Comparison of ENCODE assay signal across 11 cellular contexts in the genomic region with DNA sequence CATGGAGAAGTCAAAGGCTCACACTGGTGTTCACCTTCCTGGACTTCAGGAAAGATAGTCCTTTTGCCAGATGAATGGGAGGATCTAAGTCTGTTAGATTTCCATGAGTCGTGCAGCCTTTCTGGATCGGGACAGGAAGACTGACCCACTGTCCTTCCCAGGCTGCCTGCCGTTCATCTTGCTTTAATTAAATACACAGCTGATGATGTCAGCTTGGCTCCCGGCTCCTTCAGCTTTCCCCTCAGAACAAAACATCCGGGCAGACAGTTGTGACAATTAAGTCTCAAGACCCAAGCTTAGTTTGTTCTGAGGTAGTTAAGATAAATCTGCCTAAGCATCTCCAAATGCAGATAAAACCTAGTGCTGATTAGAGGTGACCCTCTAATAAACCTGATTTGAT. TPM values are rescaled to one million over a fixed set of nuclear protein-coding genes. Genes with fewer than 3 reads are reported as not detected.
DNase-seq lines count a peak whose midpoint lies in the region; ATAC-seq and TF ChIP-seq lines count a peak whose summit lies in the region.
"Had no signal": no experiment of that assay in that cellular context is flagged by ENCODE, and none has a peak within 500 bp of the region (broad histone marks: within the 10 kb centered on the region; RNA-seq: fewer than 3 reads in every experiment).

No MANE protein-coding gene starts in this region.

- peak overlapping the region in 8 of 10 donors; percentile 22 to 68 (median 46) for H3K27ac ChIP-seq in heart right ventricle
- peak overlapping the region; percentile 11 to 60 (median 32) for H3K27ac ChIP-seq in gastrocnemius medialis
- no peak overlapping the region for H3K27ac ChIP-seq in CD8-positive, alpha-beta memory T cell (ENCODE audit: low read depth, low read length)

- in situ Hi-C loops in gastrocnemius medialis (cut with MboI; ENCODE audit: low sequenced_read_pairs in 4 of 4): no loop called here

- H3K9me3 Mint-ChIP-seq in CD8-positive, alpha-beta memory T cell: no peaks in the 10 kb centered on the region

- H3K36me3 ChIP-seq in heart right ventricle (no peaks in the 10 kb centered on the region), gastrocnemius medialis (no peaks in the 10 kb centered on the region)
- H3K36me3 ChIP-seq in CD8-positive, alpha-beta memory T cell (ENCODE audit: insufficient read depth, low read length): no peaks in the 10 kb centered on the region

- peaks cover 0 to 55% (median 38%) of the 10 kb centered on the region in 9 donors for H3K4me1 ChIP-seq in heart right ventricle
- H3K4me1 ChIP-seq in gastrocnemius medialis: peaks cover 16 to 47% of the 10 kb centered on the region in 2 donors
- no peaks in the 10 kb centered on the region for H3K4me1 ChIP-seq in CD8-positive, alpha-beta memory T cell (ENCODE audit: insufficient read depth, low read length)

- no peak overlapping the region for H3K27ac Mint-ChIP-seq in CD8-positive, alpha-beta memory T cell

- peak; percentile 85 for ATAC-seq in SK-N-SH treated with all-trans-retinoic acid at 6 μM for 48 hours
- peak; percentile 50 to 92 (median 88) for ATAC-seq in heart right ventricle
- ATAC-seq in gastrocnemius medialis: peak; percentile 56 to 69

- TF ChIP-seq CTCF in heart right ventricle (IDR thresholded peaks at IDR 0.05): no peak
- no peak for TF ChIP-seq CTCF in gastrocnemius medialis (IDR thresholded peaks at IDR 0.05 in 4 of 5, conservative IDR thresholded peaks at IDR 0.05 in 1 of 5)

- intact Hi-C loops in heart right ventricle (cut with DNase I) (no loop called here), gastrocnemius medialis (cut with DNase I; ENCODE audit: low total_unique reads) (no loop called here)

- WGBS in heart right ventricle, 2 donors: 30 to 52% methylated on average over 5 of the region's 5 CpGs

- H3K4me3 Mint-ChIP-seq in CD8-positive, alpha-beta memory T cell: no peak overlapping the region

- peak; percentile 44 for DNase-seq in H4 (ENCODE audit: low spot score)
- peak; percentile 37 to 74 for DNase-seq in heart right ventricle
- DNase-seq in gastrocnemius medialis: peak; percentile 17 to 19
- DNase-seq in HPDE6-E6E7 (ENCODE audit: extremely low spot score): no peak
- no peak for DNase-seq in HT-29 (ENCODE audit: low spot score)
- DNase-seq in NCI-H2171 (lab: John Stamatoyannopoulos, UW): no peak
- no peak for DNase-seq in CD8-positive, alpha-beta memory T cell
- DNase-seq: erythroblast; NCI-H1048; stimulated activated naive CD4-positive, alpha-beta T cell treated with Interleukin-2 at 50 U/mL for 16 hours had no signal

- H3K9me3 ChIP-seq in heart right ventricle (no peaks in the 10 kb centered on the region), gastrocnemius medialis (no peaks in the 10 kb centered on the region)
- H3K9me3 ChIP-seq in CD8-positive, alpha-beta memory T cell (ENCODE audit: low read length): no peaks in the 10 kb centered on the region

- POLR2A ChIA-PET in CD8-positive, alpha-beta memory T cell (lab: Charles Lee): no interaction called here

- H3K4me3 ChIP-seq in heart right ventricle (no peak overlapping the region), gastrocnemius medialis (no peak overlapping the region)
- no peak overlapping the region for H3K4me3 ChIP-seq in CD8-positive, alpha-beta memory T cell (ENCODE audit: low read length)

- peaks cover 0 to 7% of the 10 kb centered on the region in 2 donors for H3K27me3 Mint-ChIP-seq in CD8-positive, alpha-beta memory T cell

- CTCF ChIA-PET in CD8-positive, alpha-beta memory T cell (lab: Charles Lee): no interaction called here

- H3K4me1 Mint-ChIP-seq in CD8-positive, alpha-beta memory T cell: peaks cover 0 to 4% (median 1%) of the 10 kb centered on the region in 3 donors

- H3K27me3 ChIP-seq in heart right ventricle: no peaks in the 10 kb centered on the region
- H3K27me3 ChIP-seq in gastrocnemius medialis: no peaks in the 10 kb centered on the region
- H3K27me3 ChIP-seq in CD8-positive, alpha-beta memory T cell (ENCODE audit: insufficient read depth, low read length, poor library complexity, severe bottlenecking): no peaks in the 10 kb centered on the region

- no peak for TF ChIP-seq POLR2A in gastrocnemius medialis (IDR thresholded peaks at IDR 0.05)

- H3K36me3 Mint-ChIP-seq in CD8-positive, alpha-beta memory T cell: no peaks in the 10 kb centered on the region

TF ChIP-seq in SK-N-SH treated with all-trans-retinoic acid at 6 μM for 48 hours, 23 proteins besides CTCF, POLR2A, EP300 and RAD21:
- TF ChIP-seq ZFP3 (CRISPR knock-in tag; IDR thresholded peaks at IDR 0.05) (peak; percentile 68; the same call in 1 of the 2 replicates), ISL1 (CRISPR knock-in tag; IDR thresholded peaks at IDR 0.05) (peak; percentile 42; the same call in 1 of the 2 replicates), GLIS3 (CRISPR knock-in tag; IDR thresholded peaks at IDR 0.05) (no peak; the same call in 1 of the 2 replicates), TCF4 (CRISPR knock-in tag; IDR thresholded peaks at IDR 0.05; ENCODE audit: borderline replicate concordance) (peak; percentile 69)
TF ChIP-seq in SK-N-SH treated with all-trans-retinoic acid at 6 μM for 48 hours: peak in this region for 3.

RNA-seq across cellular contexts. Expression of gene AUTS2, which starts 58.6 kb away (rescaled TPM):
- total RNA-seq in H4 (2014; rRNA removed; shearing (Covaris generic)): 4.1 and 4.7 TPM in 2 replicates
- total RNA-seq in heart right ventricle (10 to 100 TPM in 1 of 10 donors, 1 to 10 TPM in 9; 5.0 to 11.2 (median 7.9) TPM), gastrocnemius medialis (10 to 100 TPM in 2 of 4 donors, 1 to 10 TPM in 2; 2.5 to 16.2 (median 8.5) TPM)
- 1 to 10 TPM; 1.6 to 7.2 TPM for polyA plus RNA-seq in heart right ventricle
- 2.7 and 4.2 TPM in 2 replicates for total RNA-seq in HT-29 (2014; rRNA removed; shearing (Covaris generic))
- 1 to 10 TPM; 4.4 to 5.3 TPM for total RNA-seq in CD8-positive, alpha-beta memory T cell
- 9.9 TPM for polyA plus RNA-seq in CD8-positive, alpha-beta memory T cell

Comparison
In these comparisons a context has a peak if more than half of its experiments do, and no peak if none do; other contexts are left out.
1. DNase-seq: peak in H4 (single experiment), heart right ventricle (2 of 2) and gastrocnemius medialis (2 of 2); none in HPDE6-E6E7 (single experiment), HT-29 (single experiment), NCI-H2171 (single experiment) and CD8-positive, alpha-beta memory T cell (0 of 5).
2. Peak in every context shown above with its lines, with median percentiles within 50 percentile points of each other: ATAC-seq.